Comparison of ENCODE assay signal across 1 cellular context in the genomic region with DNA sequence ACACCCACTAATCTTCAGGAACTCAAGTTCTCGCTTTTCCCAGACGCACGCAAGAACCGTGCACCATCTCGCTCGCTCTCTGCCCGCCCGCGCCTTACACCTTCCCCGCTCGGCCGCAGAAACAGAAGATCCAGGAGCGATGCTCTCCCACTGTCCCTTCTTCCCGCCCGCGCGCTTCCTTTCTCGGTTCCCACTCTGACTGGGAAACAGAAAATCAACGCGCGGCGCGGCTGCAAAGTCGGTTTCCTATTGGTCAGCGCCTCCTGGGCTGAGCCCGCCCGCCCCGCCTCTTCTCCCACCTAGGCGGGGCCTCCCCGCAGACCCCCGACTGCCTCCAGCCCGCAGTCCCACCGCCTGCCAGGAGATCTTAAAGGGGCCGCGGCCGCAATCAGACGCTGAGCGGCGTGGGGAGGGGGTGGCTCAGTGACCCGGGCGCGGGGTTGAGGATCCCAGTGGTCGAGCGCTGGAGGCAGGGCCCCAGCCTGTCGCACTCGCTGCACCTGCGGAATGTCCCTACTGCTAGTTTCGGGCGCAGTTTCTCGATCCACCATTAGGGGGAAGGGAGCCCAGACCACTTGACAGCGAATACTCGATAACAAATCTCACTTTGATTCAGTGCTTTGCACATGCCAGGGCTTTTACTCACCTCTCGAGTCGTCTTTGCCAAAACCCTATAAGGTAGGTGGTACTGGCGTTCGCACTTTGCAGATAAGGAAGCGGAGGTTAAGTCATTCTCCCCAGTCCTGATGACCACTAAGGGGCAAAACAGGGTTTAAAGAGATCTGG.
TF ChIP-seq lines count a peak whose summit lies in the region.

No MANE protein-coding gene starts in this region.

TF ChIP-seq in HEK293, 187 proteins besides CTCF, POLR2A, EP300 and RAD21 (continued from another document):
- TF ChIP-seq ZNF24 (tag by site-specific recombination; IDR thresholded peaks at IDR 0.05) (peak; percentile 91), ZNF416 (tag by site-specific recombination; IDR thresholded peaks at IDR 0.05) (no peak), BCL11B (tag by site-specific recombination; IDR thresholded peaks at IDR 0.05; ENCODE audit: low read depth) (peak; percentile 92), PATZ1 (tag by site-specific recombination; IDR thresholded peaks at IDR 0.05) (peak; percentile 95), SP7 (tag by site-specific recombination; IDR thresholded peaks at IDR 0.05) (peak; percentile 93), ZNF121 (tag by site-specific recombination; IDR thresholded peaks at IDR 0.05) (peak; percentile 50; the same call in 1 of the 2 replicates), ZNF280C (tag by site-specific recombination; IDR thresholded peaks at IDR 0.05) (no peak), OVOL3 (tag by site-specific recombination; IDR thresholded peaks at IDR 0.05) (no peak), KLF16 (tag by site-specific recombination; IDR thresholded peaks at IDR 0.05) (peak; percentile 97), FEZF1 (tag by site-specific recombination; IDR thresholded peaks at IDR 0.05) (peak; percentile 45; the same call in 1 of the 2 replicates), ZNF169 (tag by site-specific recombination; IDR thresholded peaks at IDR 0.05) (peak; percentile 77; the same call in 1 of the 2 replicates), PRDM6 (tag by site-specific recombination; IDR thresholded peaks at IDR 0.05) (peak; percentile 28; the same call in 1 of the 2 replicates), ZNF266 (tag by site-specific recombination; IDR thresholded peaks at IDR 0.05; ENCODE audit: low read depth) (no peak), ZNF707 (tag by site-specific recombination; IDR thresholded peaks at IDR 0.05) (no peak), IKZF3 (tag by site-specific recombination; IDR thresholded peaks at IDR 0.05) (peak; percentile 85), ZNF274 (IDR thresholded peaks at IDR 0.05; ENCODE audit: low read length) (no peak), ZNF274 (tag by site-specific recombination; IDR thresholded peaks at IDR 0.05; ENCODE audit: borderline replicate concordance) (no peak), ZNF16 (tag by site-specific recombination; IDR thresholded peaks at IDR 0.05; ENCODE audit: low read depth) (no peak), ZNF354C (tag by site-specific recombination; IDR thresholded peaks at IDR 0.05; ENCODE audit: borderline replicate concordance, low read depth) (no peak)
- TF ChIP-seq, protein P1, sequence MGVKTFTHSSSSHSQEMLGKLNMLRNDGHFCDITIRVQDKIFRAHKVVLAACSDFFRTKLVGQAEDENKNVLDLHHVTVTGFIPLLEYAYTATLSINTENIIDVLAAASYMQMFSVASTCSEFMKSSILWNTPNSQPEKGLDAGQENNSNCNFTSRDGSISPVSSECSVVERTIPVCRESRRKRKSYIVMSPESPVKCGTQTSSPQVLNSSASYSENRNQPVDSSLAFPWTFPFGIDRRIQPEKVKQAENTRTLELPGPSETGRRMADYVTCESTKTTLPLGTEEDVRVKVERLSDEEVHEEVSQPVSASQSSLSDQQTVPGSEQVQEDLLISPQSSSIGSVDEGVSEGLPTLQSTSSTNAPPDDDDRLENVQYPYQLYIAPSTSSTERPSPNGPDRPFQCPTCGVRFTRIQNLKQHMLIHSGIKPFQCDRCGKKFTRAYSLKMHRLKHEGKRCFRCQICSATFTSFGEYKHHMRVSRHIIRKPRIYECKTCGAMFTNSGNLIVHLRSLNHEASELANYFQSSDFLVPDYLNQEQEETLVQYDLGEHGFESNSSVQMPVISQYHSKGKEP (tag by site-specific recombination; IDR thresholded peaks at IDR 0.05), result no peak; the same call in 1 of the 2 replicates
TF ChIP-seq in HEK293: peak in this region for 92.
